ENCODE assay signal across 8 cellular contexts in the genomic region with DNA sequence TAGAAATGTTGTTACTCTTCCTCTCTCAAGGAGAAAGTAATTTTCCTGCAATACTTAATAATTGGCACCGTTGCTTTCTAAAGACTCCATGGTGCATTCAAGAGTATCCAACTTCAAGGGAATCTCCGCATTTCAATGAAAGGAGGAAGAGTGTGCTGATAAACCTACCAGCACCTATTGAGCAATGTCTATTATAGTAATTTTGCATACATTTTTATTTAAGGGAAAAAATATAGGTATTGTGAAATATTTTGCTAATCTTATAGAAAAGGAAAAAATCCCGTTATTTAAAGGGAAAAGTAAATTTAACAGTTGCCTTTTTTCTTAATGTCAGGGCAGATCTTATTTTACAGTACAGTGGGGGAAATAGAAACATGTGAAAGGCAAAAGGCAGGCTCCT. TPM values are rescaled to one million over a fixed set of nuclear protein-coding genes. Genes with fewer than 3 reads are reported as not detected.
DNase-seq lines count a peak whose midpoint lies in the region; ATAC-seq and TF ChIP-seq lines count a peak whose summit lies in the region.
"Had no signal": no experiment of that assay in that cellular context is flagged by ENCODE, and none has a peak within 500 bp of the region (broad histone marks: within the 10 kb centered on the region; RNA-seq: fewer than 3 reads in every experiment).

No MANE protein-coding gene starts in this region.

- DNase-seq in GM23248 (no peak), Peyer's patch (no peak), endothelial cell (ENCODE audit: low spot score) (no peak), spleen (no peak), NCI-H226 (no peak)

- peaks cover 27% of the 10 kb centered on the region for H3K4me1 ChIP-seq in GM23248 (ENCODE audit: insufficient read depth)
- H3K4me1 ChIP-seq in Peyer's patch: peaks cover 0 to 10% (median 3%) of the 10 kb centered on the region in 4 donors
- H3K4me1 ChIP-seq in spleen: peaks cover 16 to 51% (median 34%) of the 10 kb centered on the region in 6 donors

- H3K4me1 Mint-ChIP-seq in endothelial cell (ENCODE audit: unreplicated experiment): peaks cover 31% of the 10 kb centered on the region

- peaks cover 11% of the 10 kb centered on the region; the same call in 1 of the 2 replicates for H3K79me2 ChIP-seq in GM23248 (ENCODE audit: insufficient read depth)

- intact Hi-C loops in spleen (cut with DNase I; ENCODE audit: low total_unique reads): no loop called here

- peaks cover 17% of the 10 kb centered on the region for H3K27me3 Mint-ChIP-seq in endothelial cell (ENCODE audit: unreplicated experiment)

- peaks cover 21% of the 10 kb centered on the region for H3K36me3 Mint-ChIP-seq in endothelial cell (ENCODE audit: low read depth, unreplicated experiment)

- no peaks in the 10 kb centered on the region for H3K9me3 ChIP-seq in GM23248 (ENCODE audit: low read depth)
- H3K9me3 ChIP-seq in Peyer's patch: no peaks in the 10 kb centered on the region
- H3K9me3 ChIP-seq in spleen: no peaks in the 10 kb centered on the region

- H3K4me2 ChIP-seq in GM23248 (ENCODE audit: unreplicated experiment): peak overlapping the region; percentile 77

- H3K27ac Mint-ChIP-seq in endothelial cell (ENCODE audit: unreplicated experiment): peak overlapping the region; percentile 80

- 48 to 49% methylated on average over 3 of the region's 3 CpGs for WGBS in GM23248 (ENCODE audit: low coverage in 1 of 2, low lambda C conversion rate in 2 of 2, missing lambda C conversion rate in 2 of 2), 2 experiments
- 59 to 81% (median 65%) methylated on average over 3 of the region's 3 CpGs for WGBS in spleen, 5 donors

- ATAC-seq in GM18870 (IDR thresholded peaks at IDR 0.05; ENCODE audit: unreplicated experiment) (no peak), HG02642 (IDR thresholded peaks at IDR 0.05; ENCODE audit: poor library complexity, unreplicated experiment) (no peak)

- in situ Hi-C loops in GM23248 (cut with MboI): loop anchor here (10.0 kb wide), 1 partner anchor 104 kb away; no protein-coding TSS in a partner anchor

- H2AFZ ChIP-seq in GM23248: peak overlapping the region; percentile 70

- TF ChIP-seq POLR2A in Peyer's patch (IDR thresholded peaks at IDR 0.05) (no peak), spleen (IDR thresholded peaks at IDR 0.05) (no peak)

- TF ChIP-seq CTCF in Peyer's patch (IDR thresholded peaks at IDR 0.05) (no peak), endothelial cell (IDR thresholded peaks at IDR 0.05; ENCODE audit: unreplicated experiment) (no peak), spleen (IDR thresholded peaks at IDR 0.05 in 8 of 11, conservative IDR thresholded peaks at IDR 0.05 in 3 of 11) (no peak)

- peaks cover 36% of the 10 kb centered on the region for H3F3A ChIP-seq in GM23248 (ENCODE audit: insufficient read depth)

- H3K9ac ChIP-seq in GM23248: peak overlapping the region; percentile 85

- H3K9me3 Mint-ChIP-seq in endothelial cell (ENCODE audit: unreplicated experiment): no peaks in the 10 kb centered on the region

- H3K9me2 ChIP-seq in GM23248 (ENCODE audit: insufficient read depth): no peaks in the 10 kb centered on the region

- peak overlapping the region; percentile 96 for H3K4me3 Mint-ChIP-seq in endothelial cell (ENCODE audit: unreplicated experiment)

- no peaks in the 10 kb centered on the region for H3K27me3 ChIP-seq in GM23248 (replicated peaks; ENCODE audit: insufficient read depth)
- H3K27me3 ChIP-seq in Peyer's patch: no peaks in the 10 kb centered on the region
- H3K27me3 ChIP-seq in spleen (replicated peaks in 1 of 7): no peaks in the 10 kb centered on the region

- H4K20me1 ChIP-seq in GM23248 (ENCODE audit: insufficient read depth): no peaks in the 10 kb centered on the region

- H3K36me3 ChIP-seq in GM23248 (ENCODE audit: low read depth) (peaks cover 24% of the 10 kb centered on the region), Peyer's patch (peaks cover 0 to 45% (median 0%) of the 10 kb centered on the region in 3 donors), spleen (peaks cover 3 to 79% (median 33%) of the 10 kb centered on the region in 6 donors)

- H3K4me3 ChIP-seq in GM23248: peak overlapping the region; percentile 75; the same call in 1 of the 2 replicates
- H3K4me3 ChIP-seq in Peyer's patch: no peak overlapping the region
- H3K4me3 ChIP-seq in spleen: peak overlapping the region in 1 of 8 donors; percentile 89

- peak overlapping the region; percentile 83 for H3K27ac ChIP-seq in GM23248
- H3K27ac ChIP-seq in Peyer's patch: peak overlapping the region; percentile 70 to 83 (median 80)
- peak overlapping the region; percentile 79 to 93 (median 88) for H3K27ac ChIP-seq in spleen

RNA-seq across cellular contexts. Expression of gene TMEM106A, which starts 1.1 kb away (rescaled TPM):
- total RNA-seq in GM23248 (2014; rRNA removed; shearing (Covaris generic)): 10.2 and 15.4 TPM in 2 replicates
- polyA plus RNA-seq in GM23248 (2016; fragmentation: Nextera tagmentation; extraction: Ambion mirVana): 5.1 and 5.9 TPM in 2 replicates
- 10 to 100 TPM in 3 of 4 donors, 1 to 10 TPM in 1; 7.1 to 54.5 (median 15.3) TPM for total RNA-seq in Peyer's patch
- total RNA-seq in endothelial cell (ENCODE audit: unreplicated experiment): 14.4 TPM
- total RNA-seq in spleen: 10 to 100 TPM; 25.7 to 53.4 (median 32.9) TPM
- 10 to 100 TPM in 1 of 3 donors, 1 to 10 TPM in 2; 2.8 to 11.9 (median 3.3) TPM for polyA plus RNA-seq in spleen

RNA-seq across cellular contexts. Expression of gene CCDC200, which starts 17.8 kb away (rescaled TPM):
- total RNA-seq in GM23248 (2014; rRNA removed; shearing (Covaris generic)): not detected in 2 replicates
- polyA plus RNA-seq in GM23248 (2016; fragmentation: Nextera tagmentation; extraction: Ambion mirVana) (0.37 and 0.70 TPM in 2 replicates), spleen (under 1 TPM in 2 of 3 donors, not detected in 1; 0.17 to 0.35 TPM)
- total RNA-seq in Peyer's patch (1 to 10 TPM in 1 of 4 donors, not detected in 3; 1.5 TPM), endothelial cell (ENCODE audit: unreplicated experiment) (not detected), spleen (under 1 TPM in 1 of 7 donors, not detected in 6; 0.64 TPM)
- total RNA-seq: mucosa of gallbladder had no signal

RNA-seq across cellular contexts. Expression of gene RNU2-1, which starts 23.2 kb away (rescaled TPM):
- not detected in 2 replicates for total RNA-seq in GM23248 (2014; rRNA removed; shearing (Covaris generic))
- polyA plus RNA-seq in GM23248 (2016; fragmentation: Nextera tagmentation; extraction: Ambion mirVana): 3.7 and 5.0 TPM in 2 replicates
- not detected for total RNA-seq in Peyer's patch
- 10,056 TPM for total RNA-seq in endothelial cell (ENCODE audit: unreplicated experiment)
- total RNA-seq in spleen: over 10,000 TPM in 1 of 7 donors, 1,000 to 10,000 TPM in 3, not detected in 3; 8,053 to 10,281 (median 8,790) TPM
- not detected for polyA plus RNA-seq in spleen

RNA-seq across cellular contexts. Expression of gene NBR1, which starts 39.6 kb away (rescaled TPM):
- 109 and 121 TPM in 2 replicates for total RNA-seq in GM23248 (2014; rRNA removed; shearing (Covaris generic))
- polyA plus RNA-seq in GM23248 (2016; fragmentation: Nextera tagmentation; extraction: Ambion mirVana) (71.5 and 71.6 TPM in 2 replicates), spleen (10 to 100 TPM; 18.5 to 29.3 (median 22.0) TPM)
- total RNA-seq in Peyer's patch (100 to 1,000 TPM; 102 to 139 (median 127) TPM), endothelial cell (ENCODE audit: unreplicated experiment) (74.9 TPM), spleen (100 to 1,000 TPM in 1 of 7 donors, 10 to 100 TPM in 6; 69.2 to 103 (median 91.5) TPM)
